ENCODE assay signal across 14 cellular contexts in the genomic region with DNA sequence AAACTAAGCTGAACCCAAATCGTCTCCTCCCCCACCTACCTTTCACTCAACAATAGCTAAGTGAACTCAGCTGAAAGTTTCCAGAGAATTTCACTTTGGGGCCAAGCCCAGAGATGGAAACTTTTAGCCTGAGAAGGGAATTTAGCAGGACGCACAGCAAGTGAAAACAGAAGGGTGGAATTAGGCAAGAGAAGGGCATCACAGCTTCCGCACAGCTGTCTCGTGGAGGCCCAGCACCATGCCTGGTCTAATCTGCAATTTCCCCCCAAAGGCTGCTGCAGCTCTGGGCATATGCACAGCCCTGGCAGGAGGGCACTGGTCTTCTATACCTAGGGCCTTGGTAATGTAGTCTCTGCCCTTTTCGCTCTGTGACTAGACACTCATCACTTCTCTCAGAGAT.
"Had no signal": no experiment of that assay in that cellular context is flagged by ENCODE, and none has a peak within 500 bp of the region (broad histone marks: within the 10 kb centered on the region; RNA-seq: fewer than 3 reads in every experiment).

No MANE protein-coding gene starts in this region.

- H3K36me3 Mint-ChIP-seq: activated naive CD4-positive, alpha-beta T cell treated with anti-CD3 and anti-CD28 coated beads, Interleukin-2, amount 50 U/mL, for 24 hours; T-cell had no signal

- DNase-seq: activated T-cell treated with anti-CD3 and anti-CD28 coated beads for 4 hours; cerebellar nuclear complex; lower lobe of right lung; naive B cell; pancreas; stimulated activated CD4-positive, alpha-beta T cell treated with anti-CD3 and anti-CD28 coated beads, Interleukin-12 subunit alpha, Interleukin-12 subunit beta, amount 100 ng/mL, for 4 hours; stimulated activated naive CD4-positive, alpha-beta T cell treated with Interleukin-2 at 50 U/mL for 16 hours; T-cell had no signal

- H3K4me1 ChIP-seq: pancreas had no signal

- ATAC-seq: lower lobe of right lung, pancreas, T-cell had no signal

- H3K27me3 ChIP-seq: dorsolateral prefrontal cortex, pancreas had no signal

- H3K9me3 ChIP-seq: lower lobe of right lung, pancreas had no signal

- H3K9me3 Mint-ChIP-seq: activated naive CD4-positive, alpha-beta T cell treated with anti-CD3 and anti-CD28 coated beads, Interleukin-2, amount 50 U/mL, for 24 hours; activated T-helper 2 cell treated with anti-CD3 and anti-CD28 coated beads, Interferon-gamma antibody, Interleukin-2, Interleukin-4, amounts not matched to agents 10 μg/mL and 5 μg/mL and 100 μg/mL, durations not matched to agents 14 hours and 24 hours and 36 hours; T-cell had no signal

- FAIRE-seq: pancreas had no signal

- H3K27ac ChIP-seq: lower lobe of right lung, pancreas, SK-N-MC, VCaP had no signal

- H3K27ac Mint-ChIP-seq: activated naive CD4-positive, alpha-beta T cell treated with anti-CD3 and anti-CD28 coated beads, Interleukin-2, amount 50 U/mL, for 24 hours; activated T-helper 2 cell treated with anti-CD3 and anti-CD28 coated beads, Interferon-gamma antibody, Interleukin-2, Interleukin-4, amounts not matched to agents 10 μg/mL and 5 μg/mL and 100 μg/mL, durations not matched to agents 14 hours and 24 hours and 36 hours; mesothelial cell of epicardium; naive B cell; T-cell had no signal

- H3K4me1 Mint-ChIP-seq: activated naive CD4-positive, alpha-beta T cell treated with anti-CD3 and anti-CD28 coated beads, Interleukin-2, amount 50 U/mL, for 24 hours; mesothelial cell of epicardium; T-cell had no signal

- H3K4me3 ChIP-seq: dorsolateral prefrontal cortex, lower lobe of right lung, pancreas, SK-N-MC had no signal

- H3K4me3 Mint-ChIP-seq: activated naive CD4-positive, alpha-beta T cell treated with anti-CD3 and anti-CD28 coated beads, Interleukin-2, amount 50 U/mL, for 24 hours; mesothelial cell of epicardium; naive B cell; T-cell had no signal

- H3K27me3 Mint-ChIP-seq: activated naive CD4-positive, alpha-beta T cell treated with anti-CD3 and anti-CD28 coated beads, Interleukin-2, amount 50 U/mL, for 24 hours; T-cell had no signal

- H3K36me3 ChIP-seq: lower lobe of right lung, pancreas had no signal
